Comparison of ENCODE assay signal across 8 cellular contexts in genomic region chr18:79378416-79379250, GRCh38. TPM values are rescaled to one million over a fixed set of nuclear protein-coding genes. Genes with fewer than 3 reads are reported as not detected.
DNase-seq lines count a peak whose midpoint lies in the region; ATAC-seq and TF ChIP-seq lines count a peak whose summit lies in the region.

No MANE protein-coding gene starts in this region.

- intact Hi-C loops in gastrocnemius medialis (cut with DNase I; ENCODE audit: low total_unique reads), result loop anchor here (1.0 kb wide), 1 partner anchor 266 kb away; no protein-coding TSS in a partner anchor

- H3K4me3 Mint-ChIP-seq in T-helper 2 cell treated with Interferon-gamma antibody and Interleukin-4, amounts not matched to agents 5 μg/mL and 100 μg/mL, for 36 hours, result no peak overlapping the region

- no peak for TF ChIP-seq POLR2A in gastrocnemius medialis (IDR thresholded peaks at IDR 0.05)

- H3K4me3 ChIP-seq in gastrocnemius medialis, result no peak overlapping the region

- H3K36me3 ChIP-seq in gastrocnemius medialis, result peaks cover 0 to 15% of the 10 kb centered on the region in 2 donors

- no peak overlapping the region for H3K27ac ChIP-seq in gastrocnemius medialis

- ATAC-seq in GM19324 (IDR thresholded peaks at IDR 0.05; ENCODE audit: low FRiP score, unreplicated experiment), result peak; percentile 62
- peak; percentile 48 for ATAC-seq in HG03558 (IDR thresholded peaks at IDR 0.05; ENCODE audit: extremely low read depth, unreplicated experiment)
- peak; percentile 69 to 72 for ATAC-seq in gastrocnemius medialis

- no peak overlapping the region for H3K27ac Mint-ChIP-seq in T-helper 2 cell treated with Interferon-gamma antibody and Interleukin-4, amounts not matched to agents 5 μg/mL and 100 μg/mL, for 36 hours

- in situ Hi-C loops in gastrocnemius medialis (cut with MboI; ENCODE audit: low sequenced_read_pairs in 4 of 4), result loop anchor here (5.0 to 10.0 kb wide), 3 partner anchors 156 to 269 kb away; no protein-coding TSS in a partner anchor

- H3K9me3 ChIP-seq in gastrocnemius medialis, result no peaks in the 10 kb centered on the region

- no peaks in the 10 kb centered on the region for H3K9me3 Mint-ChIP-seq in T-helper 2 cell treated with Interferon-gamma antibody and Interleukin-4, amounts not matched to agents 5 μg/mL and 100 μg/mL, for 36 hours

- H3K27me3 ChIP-seq in gastrocnemius medialis, result no peaks in the 10 kb centered on the region

- H3K36me3 Mint-ChIP-seq in T-helper 2 cell treated with Interferon-gamma antibody and Interleukin-4, amounts not matched to agents 5 μg/mL and 100 μg/mL, for 36 hours (ENCODE audit: low read depth), result peaks cover 7% of the 10 kb centered on the region

- TF ChIP-seq CTCF in gastrocnemius medialis (IDR thresholded peaks at IDR 0.05 in 4 of 5, conservative IDR thresholded peaks at IDR 0.05 in 1 of 5), result peak; percentile 83 to 97 (median 95)

- H3K27me3 Mint-ChIP-seq in T-helper 2 cell treated with Interferon-gamma antibody and Interleukin-4, amounts not matched to agents 5 μg/mL and 100 μg/mL, for 36 hours (ENCODE audit: low read depth), result no peaks in the 10 kb centered on the region

- H3K4me1 Mint-ChIP-seq in T-helper 2 cell treated with Interferon-gamma antibody and Interleukin-4, amounts not matched to agents 5 μg/mL and 100 μg/mL, for 36 hours (ENCODE audit: low read depth), result peaks cover 5% of the 10 kb centered on the region

- H3K4me1 ChIP-seq in gastrocnemius medialis, result peaks cover 0 to 3% of the 10 kb centered on the region in 2 donors

- DNase-seq in AG20443 (ENCODE audit: low spot score) (peak; percentile 94), astrocyte of the hippocampus (ENCODE audit: low read depth, low spot score) (peak; percentile 91), iPS DF 19.7 (ENCODE audit: low read depth, low spot score) (peak; percentile 45), gastrocnemius medialis (peak in 1 of 2 donors; percentile 68), GOT3 (lab: John Stamatoyannopoulos, UW) (no peak)
- peak; percentile 77 for DNase-seq in T-helper 2 cell treated with Interferon-gamma antibody and Interleukin-4, amounts not matched to agents 5 μg/mL and 100 μg/mL, for 36 hours (ENCODE audit: low spot score)

RNA-seq across cellular contexts. Expression of gene NFATC1, which starts 17.1 kb away (rescaled TPM):
- 10 to 100 TPM in 3 of 4 donors, 1 to 10 TPM in 1; 7.1 to 74.7 (median 28.4) TPM for total RNA-seq in gastrocnemius medialis
